Comparison of ENCODE assay signal across 1 cellular context in the genomic region with DNA sequence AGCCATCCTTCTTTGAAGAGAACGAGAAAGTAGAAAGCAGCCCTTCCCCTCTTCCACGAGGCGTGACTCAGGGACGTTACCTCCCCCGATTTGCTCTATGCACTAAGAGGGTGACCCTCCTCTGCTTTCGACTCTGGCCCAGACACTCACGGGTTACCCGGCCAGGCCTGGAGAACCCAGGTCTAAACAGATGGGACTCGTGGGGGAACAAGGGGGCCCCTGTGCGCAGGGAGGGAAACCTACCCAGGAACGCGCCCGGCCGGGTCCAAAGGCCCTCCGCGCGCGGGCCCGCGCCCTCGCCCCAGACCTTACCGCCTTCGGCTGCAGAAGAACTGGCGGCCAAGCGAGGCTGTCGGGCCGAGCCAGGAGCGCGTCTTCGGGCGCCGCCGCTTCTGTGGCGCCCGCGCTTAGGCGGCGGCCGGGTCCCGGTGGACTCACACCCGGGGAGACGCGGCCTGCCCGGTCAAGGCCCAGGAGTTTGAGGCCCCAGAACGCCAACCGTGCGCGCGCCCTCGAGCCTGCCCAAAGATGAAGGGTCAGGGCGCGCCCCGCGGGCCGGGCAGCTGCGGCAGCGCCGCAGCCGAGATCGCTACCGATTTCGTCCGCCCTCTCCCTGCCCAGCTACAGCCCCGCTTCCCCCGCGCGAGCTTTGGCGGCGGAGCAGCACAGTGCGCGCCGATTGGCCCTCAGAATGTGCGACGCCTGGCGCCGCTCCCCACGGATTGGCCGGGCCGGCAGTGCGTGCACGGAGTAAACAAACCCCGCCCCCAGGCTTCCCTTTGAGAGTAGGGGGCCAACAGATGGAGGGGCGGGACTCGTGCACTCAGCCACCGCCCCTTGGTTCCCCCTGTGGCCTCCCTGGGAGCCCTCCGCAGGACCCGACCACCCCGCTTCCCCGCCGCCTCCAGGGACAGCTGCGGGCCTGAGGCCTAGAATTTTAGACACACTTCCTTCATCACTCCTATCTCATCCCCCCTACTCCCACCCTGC.
TF ChIP-seq lines count a peak whose summit lies in the region.

A gene with protein sequence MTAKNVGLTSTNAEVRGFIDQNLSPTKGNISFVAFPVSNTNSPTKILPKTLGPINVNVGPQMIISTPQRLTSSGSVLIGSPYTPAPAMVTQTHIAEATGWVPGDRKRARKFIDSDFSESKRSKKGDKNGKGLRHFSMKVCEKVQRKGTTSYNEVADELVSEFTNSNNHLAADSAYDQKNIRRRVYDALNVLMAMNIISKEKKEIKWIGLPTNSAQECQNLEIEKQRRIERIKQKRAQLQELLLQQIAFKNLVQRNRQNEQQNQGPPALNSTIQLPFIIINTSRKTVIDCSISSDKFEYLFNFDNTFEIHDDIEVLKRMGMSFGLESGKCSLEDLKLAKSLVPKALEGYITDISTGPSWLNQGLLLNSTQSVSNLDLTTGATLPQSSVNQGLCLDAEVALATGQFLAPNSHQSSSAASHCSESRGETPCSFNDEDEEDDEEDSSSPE (minus strand): TSS at position 674 of the 990 bp plus-strand sequence. CDS start 47,795 bp downstream, outside the sequence.

TF ChIP-seq in HepG2, 621 proteins besides CTCF, POLR2A, EP300 and RAD21 (continues in another document):
- TF ChIP-seq, protein P1, sequence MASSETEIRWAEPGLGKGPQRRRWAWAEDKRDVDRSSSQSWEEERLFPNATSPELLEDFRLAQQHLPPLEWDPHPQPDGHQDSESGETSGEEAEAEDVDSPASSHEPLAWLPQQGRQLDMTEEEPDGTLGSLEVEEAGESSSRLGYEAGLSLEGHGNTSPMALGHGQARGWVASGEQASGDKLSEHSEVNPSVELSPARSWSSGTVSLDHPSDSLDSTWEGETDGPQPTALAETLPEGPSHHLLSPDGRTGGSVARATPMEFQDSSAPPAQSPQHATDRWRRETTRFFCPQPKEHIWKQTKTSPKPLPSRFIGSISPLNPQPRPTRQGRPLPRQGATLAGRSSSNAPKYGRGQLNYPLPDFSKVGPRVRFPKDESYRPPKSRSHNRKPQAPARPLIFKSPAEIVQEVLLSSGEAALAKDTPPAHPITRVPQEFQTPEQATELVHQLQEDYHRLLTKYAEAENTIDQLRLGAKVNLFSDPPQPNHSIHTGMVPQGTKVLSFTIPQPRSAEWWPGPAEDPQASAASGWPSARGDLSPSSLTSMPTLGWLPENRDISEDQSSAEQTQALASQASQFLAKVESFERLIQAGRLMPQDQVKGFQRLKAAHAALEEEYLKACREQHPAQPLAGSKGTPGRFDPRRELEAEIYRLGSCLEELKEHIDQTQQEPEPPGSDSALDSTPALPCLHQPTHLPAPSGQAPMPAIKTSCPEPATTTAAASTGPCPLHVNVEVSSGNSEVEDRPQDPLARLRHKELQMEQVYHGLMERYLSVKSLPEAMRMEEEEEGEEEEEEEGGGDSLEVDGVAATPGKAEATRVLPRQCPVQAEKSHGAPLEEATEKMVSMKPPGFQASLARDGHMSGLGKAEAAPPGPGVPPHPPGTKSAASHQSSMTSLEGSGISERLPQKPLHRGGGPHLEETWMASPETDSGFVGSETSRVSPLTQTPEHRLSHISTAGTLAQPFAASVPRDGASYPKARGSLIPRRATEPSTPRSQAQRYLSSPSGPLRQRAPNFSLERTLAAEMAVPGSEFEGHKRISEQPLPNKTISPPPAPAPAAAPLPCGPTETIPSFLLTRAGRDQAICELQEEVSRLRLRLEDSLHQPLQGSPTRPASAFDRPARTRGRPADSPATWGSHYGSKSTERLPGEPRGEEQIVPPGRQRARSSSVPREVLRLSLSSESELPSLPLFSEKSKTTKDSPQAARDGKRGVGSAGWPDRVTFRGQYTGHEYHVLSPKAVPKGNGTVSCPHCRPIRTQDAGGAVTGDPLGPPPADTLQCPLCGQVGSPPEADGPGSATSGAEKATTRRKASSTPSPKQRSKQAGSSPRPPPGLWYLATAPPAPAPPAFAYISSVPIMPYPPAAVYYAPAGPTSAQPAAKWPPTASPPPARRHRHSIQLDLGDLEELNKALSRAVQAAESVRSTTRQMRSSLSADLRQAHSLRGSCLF (CRISPR knock-in tag; IDR thresholded peaks at IDR 0.05; ENCODE audit: borderline replicate concordance): no peak
- TF ChIP-seq KMT2B (CRISPR knock-in tag; IDR thresholded peaks at IDR 0.05) (peak; percentile 84), CHD2 (IDR thresholded peaks at IDR 0.05; ENCODE audit: low read depth, low read length) (no peak), ZNF136 (CRISPR knock-in tag; IDR thresholded peaks at IDR 0.05; ENCODE audit: low read depth) (no peak), SP2 (CRISPR knock-in tag; IDR thresholded peaks at IDR 0.05) (peak; percentile 76), ZNF782 (CRISPR knock-in tag; IDR thresholded peaks at IDR 0.05; ENCODE audit: borderline replicate concordance) (peak; percentile 94), ZNF616 (CRISPR knock-in tag; IDR thresholded peaks at IDR 0.05; ENCODE audit: low read depth) (no peak), TOE1 (CRISPR knock-in tag; IDR thresholded peaks at IDR 0.05) (no peak), KDM2A (CRISPR knock-in tag; IDR thresholded peaks at IDR 0.05; ENCODE audit: borderline replicate concordance, low read depth) (0 out of 2 replicates have a peak, but pooled peaks have one; percentile 55), YEATS4 (CRISPR knock-in tag; IDR thresholded peaks at IDR 0.05; ENCODE audit: borderline replicate concordance) (peak; percentile 80; the same call in 1 of the 2 replicates), ZNF709 (CRISPR knock-in tag; IDR thresholded peaks at IDR 0.05) (peak; percentile 35; the same call in 1 of the 2 replicates), HNRNPUL1 (IDR thresholded peaks at IDR 0.05; ENCODE audit: low read depth, low read length) (no peak), FOXA1 (IDR thresholded peaks at IDR 0.05) (no peak), FOXA1 (CRISPR knock-in tag; IDR thresholded peaks at IDR 0.05) (peak; percentile 80), NKX3-1 (CRISPR knock-in tag; IDR thresholded peaks at IDR 0.05) (no peak)
- TF ChIP-seq, protein P2, sequence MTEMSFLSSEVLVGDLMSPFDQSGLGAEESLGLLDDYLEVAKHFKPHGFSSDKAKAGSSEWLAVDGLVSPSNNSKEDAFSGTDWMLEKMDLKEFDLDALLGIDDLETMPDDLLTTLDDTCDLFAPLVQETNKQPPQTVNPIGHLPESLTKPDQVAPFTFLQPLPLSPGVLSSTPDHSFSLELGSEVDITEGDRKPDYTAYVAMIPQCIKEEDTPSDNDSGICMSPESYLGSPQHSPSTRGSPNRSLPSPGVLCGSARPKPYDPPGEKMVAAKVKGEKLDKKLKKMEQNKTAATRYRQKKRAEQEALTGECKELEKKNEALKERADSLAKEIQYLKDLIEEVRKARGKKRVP (CRISPR knock-in tag; IDR thresholded peaks at IDR 0.05): no peak
- TF ChIP-seq, protein P3, sequence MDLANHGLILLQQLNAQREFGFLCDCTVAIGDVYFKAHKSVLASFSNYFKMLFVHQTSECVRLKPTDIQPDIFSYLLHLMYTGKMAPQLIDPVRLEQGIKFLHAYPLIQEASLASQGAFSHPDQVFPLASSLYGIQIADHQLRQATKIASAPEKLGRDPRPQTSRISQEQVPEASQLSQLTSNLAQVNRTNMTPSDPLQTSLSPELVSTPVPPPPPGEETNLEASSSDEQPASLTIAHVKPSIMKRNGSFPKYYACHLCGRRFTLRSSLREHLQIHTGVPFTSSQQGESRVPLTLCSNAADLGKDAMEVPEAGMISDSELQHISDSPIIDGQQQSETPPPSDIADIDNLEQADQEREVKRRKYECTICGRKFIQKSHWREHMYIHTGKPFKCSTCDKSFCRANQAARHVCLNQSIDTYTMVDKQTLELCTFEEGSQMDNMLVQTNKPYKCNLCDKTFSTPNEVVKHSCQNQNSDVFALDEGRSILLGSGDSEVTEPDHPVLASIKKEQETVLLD (CRISPR knock-in tag; IDR thresholded peaks at IDR 0.05; ENCODE audit: low read depth): peak; percentile 53; the same call in 1 of the 2 replicates
- TF ChIP-seq, protein P4, sequence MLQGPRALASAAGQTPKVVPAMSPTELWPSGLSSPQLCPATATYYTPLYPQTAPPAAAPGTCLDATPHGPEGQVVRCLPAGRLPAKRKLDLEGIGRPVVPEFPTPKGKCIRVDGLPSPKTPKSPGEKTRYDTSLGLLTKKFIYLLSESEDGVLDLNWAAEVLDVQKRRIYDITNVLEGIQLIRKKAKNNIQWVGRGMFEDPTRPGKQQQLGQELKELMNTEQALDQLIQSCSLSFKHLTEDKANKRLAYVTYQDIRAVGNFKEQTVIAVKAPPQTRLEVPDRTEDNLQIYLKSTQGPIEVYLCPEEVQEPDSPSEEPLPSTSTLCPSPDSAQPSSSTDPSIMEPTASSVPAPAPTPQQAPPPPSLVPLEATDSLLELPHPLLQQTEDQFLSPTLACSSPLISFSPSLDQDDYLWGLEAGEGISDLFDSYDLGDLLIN (CRISPR knock-in tag; IDR thresholded peaks at IDR 0.05; ENCODE audit: borderline replicate concordance): peak; percentile 24; the same call in 1 of the 2 replicates
- TF ChIP-seq, protein P5, sequence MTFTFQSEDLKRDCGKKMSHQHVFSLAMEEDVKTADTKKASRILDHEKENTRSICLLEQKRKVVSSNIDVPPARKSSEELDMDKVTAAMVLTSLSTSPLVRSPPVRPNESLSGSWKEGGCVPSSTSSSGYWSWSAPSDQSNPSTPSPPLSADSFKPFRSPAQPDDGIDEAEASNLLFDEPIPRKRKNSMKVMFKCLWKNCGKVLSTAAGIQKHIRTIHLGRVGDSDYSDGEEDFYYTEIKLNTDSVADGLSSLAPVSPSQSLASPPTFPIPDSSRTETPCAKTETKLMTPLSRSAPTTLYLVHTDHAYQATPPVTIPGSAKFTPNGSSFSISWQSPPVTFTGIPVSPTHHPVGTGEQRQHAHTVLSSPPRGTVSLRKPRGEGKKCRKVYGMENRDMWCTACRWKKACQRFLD (CRISPR knock-in tag; IDR thresholded peaks at IDR 0.05; ENCODE audit: borderline replicate concordance): 0 out of 2 replicates have a peak, but pooled peaks have one; percentile 39
- TF ChIP-seq, protein P6, sequence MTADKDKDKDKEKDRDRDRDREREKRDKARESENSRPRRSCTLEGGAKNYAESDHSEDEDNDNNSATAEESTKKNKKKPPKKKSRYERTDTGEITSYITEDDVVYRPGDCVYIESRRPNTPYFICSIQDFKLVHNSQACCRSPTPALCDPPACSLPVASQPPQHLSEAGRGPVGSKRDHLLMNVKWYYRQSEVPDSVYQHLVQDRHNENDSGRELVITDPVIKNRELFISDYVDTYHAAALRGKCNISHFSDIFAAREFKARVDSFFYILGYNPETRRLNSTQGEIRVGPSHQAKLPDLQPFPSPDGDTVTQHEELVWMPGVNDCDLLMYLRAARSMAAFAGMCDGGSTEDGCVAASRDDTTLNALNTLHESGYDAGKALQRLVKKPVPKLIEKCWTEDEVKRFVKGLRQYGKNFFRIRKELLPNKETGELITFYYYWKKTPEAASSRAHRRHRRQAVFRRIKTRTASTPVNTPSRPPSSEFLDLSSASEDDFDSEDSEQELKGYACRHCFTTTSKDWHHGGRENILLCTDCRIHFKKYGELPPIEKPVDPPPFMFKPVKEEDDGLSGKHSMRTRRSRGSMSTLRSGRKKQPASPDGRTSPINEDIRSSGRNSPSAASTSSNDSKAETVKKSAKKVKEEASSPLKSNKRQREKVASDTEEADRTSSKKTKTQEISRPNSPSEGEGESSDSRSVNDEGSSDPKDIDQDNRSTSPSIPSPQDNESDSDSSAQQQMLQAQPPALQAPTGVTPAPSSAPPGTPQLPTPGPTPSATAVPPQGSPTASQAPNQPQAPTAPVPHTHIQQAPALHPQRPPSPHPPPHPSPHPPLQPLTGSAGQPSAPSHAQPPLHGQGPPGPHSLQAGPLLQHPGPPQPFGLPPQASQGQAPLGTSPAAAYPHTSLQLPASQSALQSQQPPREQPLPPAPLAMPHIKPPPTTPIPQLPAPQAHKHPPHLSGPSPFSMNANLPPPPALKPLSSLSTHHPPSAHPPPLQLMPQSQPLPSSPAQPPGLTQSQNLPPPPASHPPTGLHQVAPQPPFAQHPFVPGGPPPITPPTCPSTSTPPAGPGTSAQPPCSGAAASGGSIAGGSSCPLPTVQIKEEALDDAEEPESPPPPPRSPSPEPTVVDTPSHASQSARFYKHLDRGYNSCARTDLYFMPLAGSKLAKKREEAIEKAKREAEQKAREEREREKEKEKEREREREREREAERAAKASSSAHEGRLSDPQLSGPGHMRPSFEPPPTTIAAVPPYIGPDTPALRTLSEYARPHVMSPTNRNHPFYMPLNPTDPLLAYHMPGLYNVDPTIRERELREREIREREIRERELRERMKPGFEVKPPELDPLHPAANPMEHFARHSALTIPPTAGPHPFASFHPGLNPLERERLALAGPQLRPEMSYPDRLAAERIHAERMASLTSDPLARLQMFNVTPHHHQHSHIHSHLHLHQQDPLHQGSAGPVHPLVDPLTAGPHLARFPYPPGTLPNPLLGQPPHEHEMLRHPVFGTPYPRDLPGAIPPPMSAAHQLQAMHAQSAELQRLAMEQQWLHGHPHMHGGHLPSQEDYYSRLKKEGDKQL (CRISPR knock-in tag; IDR thresholded peaks at IDR 0.05; ENCODE audit: low read depth): no peak
- TF ChIP-seq, protein P7, sequence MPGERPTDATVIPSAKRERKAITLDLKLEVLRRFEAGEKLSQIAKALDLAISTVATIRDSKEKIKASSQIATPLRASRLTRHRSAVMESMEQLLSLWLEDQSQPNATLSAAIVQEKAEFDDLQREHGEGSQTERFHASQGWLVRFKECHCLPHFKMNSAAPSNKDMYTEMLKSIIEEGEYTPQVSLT (CRISPR knock-in tag; IDR thresholded peaks at IDR 0.05; ENCODE audit: borderline replicate concordance, low read depth): no peak
- TF ChIP-seq, protein P8, sequence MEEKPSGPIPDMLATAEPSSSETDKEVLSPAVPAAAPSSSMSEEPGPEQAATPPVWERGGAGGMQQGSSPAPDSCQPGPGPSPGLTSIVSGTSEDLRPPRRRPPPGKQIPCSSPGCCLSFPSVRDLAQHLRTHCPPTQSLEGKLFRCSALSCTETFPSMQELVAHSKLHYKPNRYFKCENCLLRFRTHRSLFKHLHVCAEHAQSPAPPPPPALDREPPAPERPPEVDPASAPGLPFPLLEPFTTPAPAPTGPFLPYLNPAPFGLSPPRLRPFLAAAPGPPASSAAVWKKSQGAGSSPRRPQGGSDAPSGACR (CRISPR knock-in tag; IDR thresholded peaks at IDR 0.05): peak; percentile 36; the same call in 1 of the 2 replicates
- TF ChIP-seq, protein P9, sequence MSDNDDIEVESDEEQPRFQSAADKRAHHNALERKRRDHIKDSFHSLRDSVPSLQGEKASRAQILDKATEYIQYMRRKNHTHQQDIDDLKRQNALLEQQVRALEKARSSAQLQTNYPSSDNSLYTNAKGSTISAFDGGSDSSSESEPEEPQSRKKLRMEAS (IDR thresholded peaks at IDR 0.05): peak; percentile 78
- TF ChIP-seq, protein P10, sequence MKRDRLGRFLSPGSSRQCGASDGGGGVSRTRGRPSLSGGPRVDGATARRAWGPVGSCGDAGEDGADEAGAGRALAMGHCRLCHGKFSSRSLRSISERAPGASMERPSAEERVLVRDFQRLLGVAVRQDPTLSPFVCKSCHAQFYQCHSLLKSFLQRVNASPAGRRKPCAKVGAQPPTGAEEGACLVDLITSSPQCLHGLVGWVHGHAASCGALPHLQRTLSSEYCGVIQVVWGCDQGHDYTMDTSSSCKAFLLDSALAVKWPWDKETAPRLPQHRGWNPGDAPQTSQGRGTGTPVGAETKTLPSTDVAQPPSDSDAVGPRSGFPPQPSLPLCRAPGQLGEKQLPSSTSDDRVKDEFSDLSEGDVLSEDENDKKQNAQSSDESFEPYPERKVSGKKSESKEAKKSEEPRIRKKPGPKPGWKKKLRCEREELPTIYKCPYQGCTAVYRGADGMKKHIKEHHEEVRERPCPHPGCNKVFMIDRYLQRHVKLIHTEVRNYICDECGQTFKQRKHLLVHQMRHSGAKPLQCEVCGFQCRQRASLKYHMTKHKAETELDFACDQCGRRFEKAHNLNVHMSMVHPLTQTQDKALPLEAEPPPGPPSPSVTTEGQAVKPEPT (CRISPR knock-in tag; IDR thresholded peaks at IDR 0.05; ENCODE audit: low read depth): no peak
- TF ChIP-seq, protein P11, sequence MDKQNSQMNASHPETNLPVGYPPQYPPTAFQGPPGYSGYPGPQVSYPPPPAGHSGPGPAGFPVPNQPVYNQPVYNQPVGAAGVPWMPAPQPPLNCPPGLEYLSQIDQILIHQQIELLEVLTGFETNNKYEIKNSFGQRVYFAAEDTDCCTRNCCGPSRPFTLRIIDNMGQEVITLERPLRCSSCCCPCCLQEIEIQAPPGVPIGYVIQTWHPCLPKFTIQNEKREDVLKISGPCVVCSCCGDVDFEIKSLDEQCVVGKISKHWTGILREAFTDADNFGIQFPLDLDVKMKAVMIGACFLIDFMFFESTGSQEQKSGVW (CRISPR knock-in tag; IDR thresholded peaks at IDR 0.05; ENCODE audit: borderline replicate concordance): no peak
